In genomic region chr3:149906036-149906435, GRCh38 we compare ENCODE assay signal across 30 cellular contexts.
"Had no signal": no experiment of that assay in that cellular context is flagged by ENCODE, and none has a peak within 500 bp of the region (broad histone marks: within the 10 kb centered on the region; RNA-seq: fewer than 3 reads in every experiment).

No MANE protein-coding gene starts in this region.

- H3K9me3 ChIP-seq: neutrophil, ovary, psoas muscle, spleen, suprapubic skin, testis, tibial artery, transverse colon, upper lobe of right lung, uterus had no signal

- H3K79me2 ChIP-seq: parathyroid adenoma had no signal

- ATAC-seq: naive thymus-derived CD8-positive, alpha-beta T cell; natural killer cell treated with Interleukin-12 subunit alpha and Interleukin-12 subunit beta and Interleukin-15 and Interleukin-18, amount 100 ng/mL, for 72 hours; psoas muscle; right cardiac atrium; sciatic nerve; stimulated activated memory B cell treated with anti-CD40 and anti-IgM and Interleukin-4, amounts not matched to agents 10 μg/mL and 1 μg/mL and 100 μg/mL, for 72 hours; stimulated activated naive CD8-positive, alpha-beta T cell treated with anti-CD3 and anti-CD28 coated beads, Interleukin-15, amount 100 ng/mL, for 72 hours; stimulated activated naive CD8-positive, alpha-beta T cell treated with anti-CD3 and anti-CD28 coated beads, Interleukin-15, Interleukin-2, amounts not matched to agents 100 U/mL and 50 U/mL, for 24 hours; upper lobe of right lung had no signal

- H3K4me3 ChIP-seq: ovary, psoas muscle, skin epidermis, smooth muscle cell, spleen, suprapubic skin, testis, tibial artery, transverse colon, upper lobe of right lung, uterus had no signal

- H3K36me3 ChIP-seq: ovary, suprapubic skin, tibial artery, transverse colon, uterus had no signal

- DNase-seq: naive thymus-derived CD8-positive, alpha-beta T cell; nephron progenitor cell; nucleus accumbens; ovary; posterior cingulate gyrus; psoas muscle; spleen; stimulated activated CD4-positive, alpha-beta T cell treated with anti-CD3 and anti-CD28 coated beads, Interleukin-12 subunit alpha, Interleukin-12 subunit beta, amount 100 ng/mL, for 4 hours; stimulated activated CD4-positive, alpha-beta T cell treated with anti-CD3 and anti-CD28 coated beads, Interleukin-1b, Interleukin-23, amount 100 ng/mL, for 48 hours; stimulated activated CD4-positive, alpha-beta T cell treated with anti-CD3 and anti-CD28 coated beads, Interleukin-4, amount 100 ng/mL, for 1 hour; stimulated activated CD4-positive, alpha-beta T cell treated with anti-CD3 and anti-CD28 coated beads, Interleukin-4, amount 100 ng/mL, for 4 hours; stimulated activated CD8-positive, alpha-beta memory T cell treated with anti-CD3 and anti-CD28 coated beads, Interleukin-4, amount 100 ng/mL, for 48 hours; stimulated activated naive CD4-positive, alpha-beta T cell; stimulated activated naive CD8-positive, alpha-beta T cell treated with anti-CD3 and anti-CD28 coated beads, Interleukin-15, amount 100 ng/mL, for 72 hours; stimulated activated naive CD8-positive, alpha-beta T cell treated with anti-CD3 and anti-CD28 coated beads, Interleukin-15, Interleukin-2, amounts not matched to agents 100 U/mL and 50 U/mL, for 24 hours; substantia nigra; testis; tibial artery; transverse colon; upper lobe of right lung; uterus had no signal

- H3K4me2 ChIP-seq: smooth muscle cell had no signal

- H3K27me3 ChIP-seq: neutrophil, ovary, spleen, suprapubic skin, testis, tibial artery, transverse colon, upper lobe of right lung, uterus had no signal

- H3K27ac ChIP-seq: neutrophil, ovary, parathyroid adenoma, psoas muscle, skin epidermis, spleen, suprapubic skin, testis, tibial artery, transverse colon, upper lobe of right lung, uterus had no signal

- H3K9ac ChIP-seq: parathyroid adenoma had no signal

- H2AFZ ChIP-seq: parathyroid adenoma had no signal

- H3K4me1 ChIP-seq: parathyroid adenoma, spleen, upper lobe of right lung, uterus had no signal
